Comparison of ENCODE assay signal across 1 cellular context in the genomic region with DNA sequence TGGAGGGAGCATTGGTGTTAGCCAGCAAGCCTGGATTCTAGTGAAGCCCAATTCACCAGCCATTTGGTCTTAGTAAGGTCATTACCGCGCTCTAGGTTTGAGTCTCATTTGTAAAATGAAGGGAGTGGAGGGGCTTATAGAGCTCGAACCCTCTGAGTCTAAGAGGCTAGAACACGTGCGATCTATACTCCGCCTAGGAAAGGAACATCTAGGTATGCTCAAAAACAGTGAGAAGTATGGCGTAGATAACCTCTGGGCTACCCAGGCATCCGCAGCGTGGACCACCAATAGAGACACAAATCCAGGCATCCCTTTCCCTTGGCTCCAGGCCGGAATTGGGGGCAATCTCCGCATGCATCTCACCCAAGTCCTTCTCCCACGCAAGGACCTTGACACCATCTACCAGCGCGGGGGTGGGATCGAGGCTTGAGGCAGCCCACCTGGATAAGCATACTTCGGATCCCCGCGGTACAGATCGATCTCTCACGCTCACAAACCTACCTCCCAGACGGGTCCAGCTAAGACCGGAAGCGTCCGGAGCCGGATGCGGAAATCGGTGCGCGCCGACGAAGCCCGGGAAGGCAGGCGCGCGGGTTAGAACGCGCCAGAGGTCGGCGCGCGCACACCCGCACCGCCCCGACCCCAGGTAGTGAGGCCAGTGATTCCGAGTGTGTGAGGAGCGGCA.
TF ChIP-seq lines count a peak whose summit lies in the region.

A gene (plus strand): TSS at position 556 of the 685 bp plus-strand sequence. CDS start 636 bp downstream, outside the sequence.

TF ChIP-seq in HEK293, 187 proteins besides CTCF, POLR2A, EP300 and RAD21 (continued from another document):
- TF ChIP-seq, protein P1, sequence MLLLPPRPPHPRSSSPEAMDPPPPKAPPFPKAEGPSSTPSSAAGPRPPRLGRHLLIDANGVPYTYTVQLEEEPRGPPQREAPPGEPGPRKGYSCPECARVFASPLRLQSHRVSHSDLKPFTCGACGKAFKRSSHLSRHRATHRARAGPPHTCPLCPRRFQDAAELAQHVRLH (tag by site-specific recombination; IDR thresholded peaks at IDR 0.05) = 0 out of 2 replicates have a peak, but pooled peaks have one; percentile 10
- TF ChIP-seq KLF9 (tag by site-specific recombination; IDR thresholded peaks at IDR 0.05; ENCODE audit: low read depth) (peak; percentile 13; the same call in 1 of the 2 replicates), GLIS2 (tag by site-specific recombination; IDR thresholded peaks at IDR 0.05) (peak; percentile 86), ZNF2 (tag by site-specific recombination; IDR thresholded peaks at IDR 0.05) (0 out of 2 replicates have a peak, but pooled peaks have one; percentile 43), GLIS1 (tag by site-specific recombination; IDR thresholded peaks at IDR 0.05) (peak; percentile 77), ZNF146 (tag by site-specific recombination; IDR thresholded peaks at IDR 0.05) (0 out of 2 replicates have a peak, but pooled peaks have one; percentile 18), ZNF76 (tag by site-specific recombination; IDR thresholded peaks at IDR 0.05; ENCODE audit: borderline replicate concordance, low read depth) (peak; percentile 65), ZNF529 (tag by site-specific recombination; IDR thresholded peaks at IDR 0.05; ENCODE audit: insufficient replicate concordance) (no peak), ZFHX2 (tag by site-specific recombination; conservative IDR thresholded peaks at IDR 0.05) (0 out of 2 replicates have a peak, but pooled peaks have one; percentile 24), HOXC10 (CRISPR knock-in tag; IDR thresholded peaks at IDR 0.05) (0 out of 2 replicates have a peak, but pooled peaks have one; percentile 3), EGR2 (tag by site-specific recombination; IDR thresholded peaks at IDR 0.05; ENCODE audit: low read depth) (peak; percentile 26; the same call in 1 of the 2 replicates), ZNF211 (tag by site-specific recombination; IDR thresholded peaks at IDR 0.05; ENCODE audit: low read depth) (no peak), ZBTB7A (tag by site-specific recombination; IDR thresholded peaks at IDR 0.05; ENCODE audit: low read depth) (0 out of 2 replicates have a peak, but pooled peaks have one; percentile 35), OSR2 (tag by site-specific recombination; IDR thresholded peaks at IDR 0.05) (no peak), ZFP69B (tag by site-specific recombination; IDR thresholded peaks at IDR 0.05) (0 out of 2 replicates have a peak, but pooled peaks have one; percentile 13)
- TF ChIP-seq, protein P2, sequence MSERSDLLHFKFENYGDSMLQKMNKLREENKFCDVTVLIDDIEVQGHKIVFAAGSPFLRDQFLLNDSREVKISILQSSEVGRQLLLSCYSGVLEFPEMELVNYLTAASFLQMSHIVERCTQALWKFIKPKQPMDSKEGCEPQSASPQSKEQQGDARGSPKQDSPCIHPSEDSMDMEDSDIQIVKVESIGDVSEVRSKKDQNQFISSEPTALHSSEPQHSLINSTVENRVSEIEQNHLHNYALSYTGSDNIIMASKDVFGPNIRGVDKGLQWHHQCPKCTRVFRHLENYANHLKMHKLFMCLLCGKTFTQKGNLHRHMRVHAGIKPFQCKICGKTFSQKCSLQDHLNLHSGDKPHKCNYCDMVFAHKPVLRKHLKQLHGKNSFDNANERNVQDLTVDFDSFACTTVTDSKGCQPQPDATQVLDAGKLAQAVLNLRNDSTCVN (tag by site-specific recombination; optimal IDR thresholded peaks at IDR 0.05) = peak; percentile 79
- TF ChIP-seq, protein P3, sequence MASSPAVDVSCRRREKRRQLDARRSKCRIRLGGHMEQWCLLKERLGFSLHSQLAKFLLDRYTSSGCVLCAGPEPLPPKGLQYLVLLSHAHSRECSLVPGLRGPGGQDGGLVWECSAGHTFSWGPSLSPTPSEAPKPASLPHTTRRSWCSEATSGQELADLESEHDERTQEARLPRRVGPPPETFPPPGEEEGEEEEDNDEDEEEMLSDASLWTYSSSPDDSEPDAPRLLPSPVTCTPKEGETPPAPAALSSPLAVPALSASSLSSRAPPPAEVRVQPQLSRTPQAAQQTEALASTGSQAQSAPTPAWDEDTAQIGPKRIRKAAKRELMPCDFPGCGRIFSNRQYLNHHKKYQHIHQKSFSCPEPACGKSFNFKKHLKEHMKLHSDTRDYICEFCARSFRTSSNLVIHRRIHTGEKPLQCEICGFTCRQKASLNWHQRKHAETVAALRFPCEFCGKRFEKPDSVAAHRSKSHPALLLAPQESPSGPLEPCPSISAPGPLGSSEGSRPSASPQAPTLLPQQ (tag by site-specific recombination; IDR thresholded peaks at IDR 0.05) = 0 out of 2 replicates have a peak, but pooled peaks have one; percentile 18
- TF ChIP-seq, protein P4, sequence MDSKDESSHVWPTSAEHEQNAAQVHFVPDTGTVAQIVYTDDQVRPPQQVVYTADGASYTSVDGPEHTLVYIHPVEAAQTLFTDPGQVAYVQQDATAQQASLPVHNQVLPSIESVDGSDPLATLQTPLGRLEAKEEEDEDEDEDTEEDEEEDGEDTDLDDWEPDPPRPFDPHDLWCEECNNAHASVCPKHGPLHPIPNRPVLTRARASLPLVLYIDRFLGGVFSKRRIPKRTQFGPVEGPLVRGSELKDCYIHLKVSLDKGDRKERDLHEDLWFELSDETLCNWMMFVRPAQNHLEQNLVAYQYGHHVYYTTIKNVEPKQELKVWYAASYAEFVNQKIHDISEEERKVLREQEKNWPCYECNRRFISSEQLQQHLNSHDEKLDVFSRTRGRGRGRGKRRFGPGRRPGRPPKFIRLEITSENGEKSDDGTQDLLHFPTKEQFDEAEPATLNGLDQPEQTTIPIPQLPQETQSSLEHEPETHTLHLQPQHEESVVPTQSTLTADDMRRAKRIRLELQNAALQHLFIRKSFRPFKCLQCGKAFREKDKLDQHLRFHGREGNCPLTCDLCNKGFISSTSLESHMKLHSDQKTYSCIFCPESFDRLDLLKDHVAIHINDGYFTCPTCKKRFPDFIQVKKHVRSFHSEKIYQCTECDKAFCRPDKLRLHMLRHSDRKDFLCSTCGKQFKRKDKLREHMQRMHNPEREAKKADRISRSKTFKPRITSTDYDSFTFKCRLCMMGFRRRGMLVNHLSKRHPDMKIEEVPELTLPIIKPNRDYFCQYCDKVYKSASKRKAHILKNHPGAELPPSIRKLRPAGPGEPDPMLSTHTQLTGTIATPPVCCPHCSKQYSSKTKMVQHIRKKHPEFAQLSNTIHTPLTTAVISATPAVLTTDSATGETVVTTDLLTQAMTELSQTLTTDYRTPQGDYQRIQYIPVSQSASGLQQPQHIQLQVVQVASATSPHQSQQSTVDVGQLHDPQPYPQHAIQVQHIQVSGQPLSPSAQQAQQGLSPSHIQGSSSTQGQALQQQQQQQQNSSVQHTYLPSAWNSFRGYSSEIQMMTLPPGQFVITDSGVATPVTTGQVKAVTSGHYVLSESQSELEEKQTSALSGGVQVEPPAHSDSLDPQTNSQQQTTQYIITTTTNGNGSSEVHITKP (tag by site-specific recombination; IDR thresholded peaks at IDR 0.05) = peak; percentile 15; the same call in 1 of the 2 replicates
- TF ChIP-seq, protein P5, sequence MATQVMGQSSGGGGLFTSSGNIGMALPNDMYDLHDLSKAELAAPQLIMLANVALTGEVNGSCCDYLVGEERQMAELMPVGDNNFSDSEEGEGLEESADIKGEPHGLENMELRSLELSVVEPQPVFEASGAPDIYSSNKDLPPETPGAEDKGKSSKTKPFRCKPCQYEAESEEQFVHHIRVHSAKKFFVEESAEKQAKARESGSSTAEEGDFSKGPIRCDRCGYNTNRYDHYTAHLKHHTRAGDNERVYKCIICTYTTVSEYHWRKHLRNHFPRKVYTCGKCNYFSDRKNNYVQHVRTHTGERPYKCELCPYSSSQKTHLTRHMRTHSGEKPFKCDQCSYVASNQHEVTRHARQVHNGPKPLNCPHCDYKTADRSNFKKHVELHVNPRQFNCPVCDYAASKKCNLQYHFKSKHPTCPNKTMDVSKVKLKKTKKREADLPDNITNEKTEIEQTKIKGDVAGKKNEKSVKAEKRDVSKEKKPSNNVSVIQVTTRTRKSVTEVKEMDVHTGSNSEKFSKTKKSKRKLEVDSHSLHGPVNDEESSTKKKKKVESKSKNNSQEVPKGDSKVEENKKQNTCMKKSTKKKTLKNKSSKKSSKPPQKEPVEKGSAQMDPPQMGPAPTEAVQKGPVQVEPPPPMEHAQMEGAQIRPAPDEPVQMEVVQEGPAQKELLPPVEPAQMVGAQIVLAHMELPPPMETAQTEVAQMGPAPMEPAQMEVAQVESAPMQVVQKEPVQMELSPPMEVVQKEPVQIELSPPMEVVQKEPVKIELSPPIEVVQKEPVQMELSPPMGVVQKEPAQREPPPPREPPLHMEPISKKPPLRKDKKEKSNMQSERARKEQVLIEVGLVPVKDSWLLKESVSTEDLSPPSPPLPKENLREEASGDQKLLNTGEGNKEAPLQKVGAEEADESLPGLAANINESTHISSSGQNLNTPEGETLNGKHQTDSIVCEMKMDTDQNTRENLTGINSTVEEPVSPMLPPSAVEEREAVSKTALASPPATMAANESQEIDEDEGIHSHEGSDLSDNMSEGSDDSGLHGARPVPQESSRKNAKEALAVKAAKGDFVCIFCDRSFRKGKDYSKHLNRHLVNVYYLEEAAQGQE (tag by site-specific recombination; IDR thresholded peaks at IDR 0.05) = no peak
- TF ChIP-seq, protein P6, sequence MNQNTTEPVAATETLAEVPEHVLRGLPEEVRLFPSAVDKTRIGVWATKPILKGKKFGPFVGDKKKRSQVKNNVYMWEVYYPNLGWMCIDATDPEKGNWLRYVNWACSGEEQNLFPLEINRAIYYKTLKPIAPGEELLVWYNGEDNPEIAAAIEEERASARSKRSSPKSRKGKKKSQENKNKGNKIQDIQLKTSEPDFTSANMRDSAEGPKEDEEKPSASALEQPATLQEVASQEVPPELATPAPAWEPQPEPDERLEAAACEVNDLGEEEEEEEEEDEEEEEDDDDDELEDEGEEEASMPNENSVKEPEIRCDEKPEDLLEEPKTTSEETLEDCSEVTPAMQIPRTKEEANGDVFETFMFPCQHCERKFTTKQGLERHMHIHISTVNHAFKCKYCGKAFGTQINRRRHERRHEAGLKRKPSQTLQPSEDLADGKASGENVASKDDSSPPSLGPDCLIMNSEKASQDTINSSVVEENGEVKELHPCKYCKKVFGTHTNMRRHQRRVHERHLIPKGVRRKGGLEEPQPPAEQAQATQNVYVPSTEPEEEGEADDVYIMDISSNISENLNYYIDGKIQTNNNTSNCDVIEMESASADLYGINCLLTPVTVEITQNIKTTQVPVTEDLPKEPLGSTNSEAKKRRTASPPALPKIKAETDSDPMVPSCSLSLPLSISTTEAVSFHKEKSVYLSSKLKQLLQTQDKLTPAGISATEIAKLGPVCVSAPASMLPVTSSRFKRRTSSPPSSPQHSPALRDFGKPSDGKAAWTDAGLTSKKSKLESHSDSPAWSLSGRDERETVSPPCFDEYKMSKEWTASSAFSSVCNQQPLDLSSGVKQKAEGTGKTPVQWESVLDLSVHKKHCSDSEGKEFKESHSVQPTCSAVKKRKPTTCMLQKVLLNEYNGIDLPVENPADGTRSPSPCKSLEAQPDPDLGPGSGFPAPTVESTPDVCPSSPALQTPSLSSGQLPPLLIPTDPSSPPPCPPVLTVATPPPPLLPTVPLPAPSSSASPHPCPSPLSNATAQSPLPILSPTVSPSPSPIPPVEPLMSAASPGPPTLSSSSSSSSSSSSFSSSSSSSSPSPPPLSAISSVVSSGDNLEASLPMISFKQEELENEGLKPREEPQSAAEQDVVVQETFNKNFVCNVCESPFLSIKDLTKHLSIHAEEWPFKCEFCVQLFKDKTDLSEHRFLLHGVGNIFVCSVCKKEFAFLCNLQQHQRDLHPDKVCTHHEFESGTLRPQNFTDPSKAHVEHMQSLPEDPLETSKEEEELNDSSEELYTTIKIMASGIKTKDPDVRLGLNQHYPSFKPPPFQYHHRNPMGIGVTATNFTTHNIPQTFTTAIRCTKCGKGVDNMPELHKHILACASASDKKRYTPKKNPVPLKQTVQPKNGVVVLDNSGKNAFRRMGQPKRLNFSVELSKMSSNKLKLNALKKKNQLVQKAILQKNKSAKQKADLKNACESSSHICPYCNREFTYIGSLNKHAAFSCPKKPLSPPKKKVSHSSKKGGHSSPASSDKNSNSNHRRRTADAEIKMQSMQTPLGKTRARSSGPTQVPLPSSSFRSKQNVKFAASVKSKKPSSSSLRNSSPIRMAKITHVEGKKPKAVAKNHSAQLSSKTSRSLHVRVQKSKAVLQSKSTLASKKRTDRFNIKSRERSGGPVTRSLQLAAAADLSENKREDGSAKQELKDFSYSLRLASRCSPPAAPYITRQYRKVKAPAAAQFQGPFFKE (tag by site-specific recombination; IDR thresholded peaks at IDR 0.05; ENCODE audit: borderline replicate concordance) = no peak
- TF ChIP-seq, protein P7, sequence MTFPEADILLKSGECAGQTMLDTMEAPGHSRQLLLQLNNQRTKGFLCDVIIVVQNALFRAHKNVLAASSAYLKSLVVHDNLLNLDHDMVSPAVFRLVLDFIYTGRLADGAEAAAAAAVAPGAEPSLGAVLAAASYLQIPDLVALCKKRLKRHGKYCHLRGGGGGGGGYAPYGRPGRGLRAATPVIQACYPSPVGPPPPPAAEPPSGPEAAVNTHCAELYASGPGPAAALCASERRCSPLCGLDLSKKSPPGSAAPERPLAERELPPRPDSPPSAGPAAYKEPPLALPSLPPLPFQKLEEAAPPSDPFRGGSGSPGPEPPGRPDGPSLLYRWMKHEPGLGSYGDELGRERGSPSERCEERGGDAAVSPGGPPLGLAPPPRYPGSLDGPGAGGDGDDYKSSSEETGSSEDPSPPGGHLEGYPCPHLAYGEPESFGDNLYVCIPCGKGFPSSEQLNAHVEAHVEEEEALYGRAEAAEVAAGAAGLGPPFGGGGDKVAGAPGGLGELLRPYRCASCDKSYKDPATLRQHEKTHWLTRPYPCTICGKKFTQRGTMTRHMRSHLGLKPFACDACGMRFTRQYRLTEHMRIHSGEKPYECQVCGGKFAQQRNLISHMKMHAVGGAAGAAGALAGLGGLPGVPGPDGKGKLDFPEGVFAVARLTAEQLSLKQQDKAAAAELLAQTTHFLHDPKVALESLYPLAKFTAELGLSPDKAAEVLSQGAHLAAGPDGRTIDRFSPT (tag by site-specific recombination; IDR thresholded peaks at IDR 0.05) = no peak
